8 cellular contexts compared by ENCODE assay signal in the genomic region with DNA sequence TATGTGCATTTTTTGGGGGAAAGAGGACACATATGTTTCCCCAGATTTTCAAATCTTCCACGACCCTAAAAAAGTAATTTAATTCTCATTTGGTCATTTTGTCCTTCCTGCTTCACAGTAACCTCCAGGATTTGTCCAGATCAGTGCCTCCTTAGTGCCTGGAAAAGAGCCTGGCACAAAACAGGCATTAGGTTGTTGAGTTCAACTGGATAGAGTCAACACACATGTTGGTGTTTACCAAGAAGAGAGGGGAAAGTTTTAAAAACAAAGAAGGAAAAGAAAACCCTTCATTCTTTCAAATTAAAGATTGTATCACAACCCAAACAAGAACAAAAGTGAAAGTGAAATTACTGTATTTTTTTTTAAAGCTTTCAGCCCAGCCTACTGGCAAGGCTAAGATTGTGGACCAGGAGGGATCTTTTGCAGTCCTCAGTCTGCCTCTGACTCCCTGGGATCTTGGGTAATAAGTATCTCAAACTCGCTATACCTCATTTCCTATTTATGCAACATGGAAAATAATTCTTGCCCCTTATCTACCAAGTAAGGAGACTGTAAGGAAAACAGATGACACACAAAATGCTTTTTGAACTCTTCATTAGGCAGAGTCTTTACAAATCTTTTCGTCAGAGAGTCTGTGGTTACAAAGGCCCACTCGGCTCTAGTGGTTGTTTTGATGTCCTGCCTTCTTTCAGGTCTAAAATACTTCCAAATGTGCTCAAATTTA. TPM values are rescaled to one million over a fixed set of nuclear protein-coding genes. Genes with fewer than 3 reads are reported as not detected.
DNase-seq lines count a peak whose midpoint lies in the region; ATAC-seq and TF ChIP-seq lines count a peak whose summit lies in the region.

No MANE protein-coding gene starts in this region.

- H3K9me3 ChIP-seq in IMR-90 (ENCODE audit: control insufficient read depth, insufficient read depth, low read length) = no peaks in the 10 kb centered on the region

- H3K79me1 ChIP-seq in IMR-90 (ENCODE audit: low read depth in 1 of 2, low read length in 2 of 2) = no peaks in the 10 kb centered on the region

- dilution Hi-C loops in IMR-90 (cut with HindIII; ENCODE audit: low sequenced_read_pairs, unreplicated experiment) = no loop called here

- peaks cover 4% of the 10 kb centered on the region; the same call in 1 of the 2 replicates for H3K9me1 ChIP-seq in IMR-90 (ENCODE audit: insufficient read depth, low read length)

- 0% methylated on average over 2 of the region's 4 CpGs; no CpG with 5 or more reads in 1 of the 2 experiments for WGBS in IMR-90 (ENCODE audit: extremely low coverage in 2 of 2, insufficient read length in 1 of 2), 2 experiments

- H3K23ac ChIP-seq in IMR-90 (ENCODE audit: low read depth, low read length) = peak overlapping the region; percentile 91

- H4K8ac ChIP-seq in IMR-90 (ENCODE audit: low read depth in 2 of 2, low read length in 2 of 2) = peak overlapping the region; percentile 84 to 98

- no peak; the same call in 1 of the 2 replicates for TF ChIP-seq RAD21 in IMR-90 (IDR thresholded peaks at IDR 0.05; ENCODE audit: low read length)

- in situ Hi-C loops in IMR-90 (cut with MboI; ENCODE audit: low sequenced_read_pairs) = no loop called here

- CTCF ChIA-PET in IMR-90 (lab: Yijun Ruan, JAX) = interaction anchor here (0.6 to 1.0 kb wide), 2 partner anchors 32 to 252 kb away, joined by 3 read pairs; no protein-coding TSS in a partner anchor

- BruUV-seq in IMR-90 (replicated peaks; lab: Mats Ljungman, UMichigan) = no TSS peak

- peak overlapping the region; percentile 99 for H3K18ac ChIP-seq in IMR-90 (ENCODE audit: low read depth, low read length)

- H4K20me1 ChIP-seq in IMR-90 (ENCODE audit: insufficient read depth, low read length) = no peaks in the 10 kb centered on the region

- no peaks in the 10 kb centered on the region for H3K27me3 ChIP-seq in IMR-90 (ENCODE audit: control insufficient read depth, insufficient read depth, low read length)

- peak overlapping the region; percentile 89 for H2AK5ac ChIP-seq in IMR-90 (ENCODE audit: low read depth, low read length)

- intact Hi-C loops in IMR-90 (cut with micrococcal nuclease) = no loop called here

- H2BK5ac ChIP-seq in IMR-90 (ENCODE audit: low read depth, low read length, poor library complexity, severe bottlenecking) = peak overlapping the region; percentile 99

- peak; percentile 63 for ATAC-seq in GM19025 (IDR thresholded peaks at IDR 0.05; ENCODE audit: low read depth, unreplicated experiment)
- ATAC-seq in IMR-90 (ENCODE audit: low read depth) = peak; percentile 93
- ATAC-seq in activated naive CD8-positive, alpha-beta T cell treated with anti-CD3 and anti-CD28 coated beads, Interleukin-2, amount 10 ng/mL, durations not matched to agents 7 days and 5 days (ENCODE audit: low read depth) = peak; percentile 81

- peak overlapping the region; percentile 87 for H3K9ac ChIP-seq in IMR-90 (ENCODE audit: low read depth, low read length)

- no peak for TF ChIP-seq CTCF in IMR-90 (conservative IDR thresholded peaks at IDR 0.05; ENCODE audit: low read depth, low read length)
- TF ChIP-seq CTCF in mesothelial cell of epicardium (IDR thresholded peaks at IDR 0.05; ENCODE audit: unreplicated experiment) = no peak

- no peaks in the 10 kb centered on the region for H3K36me3 ChIP-seq in IMR-90 (ENCODE audit: control insufficient read depth, insufficient read depth, low read length)

- peak overlapping the region; percentile 100 for H4K5ac ChIP-seq in IMR-90 (ENCODE audit: low read depth, low read length)

- peak overlapping the region; percentile 93 for H2BK120ac ChIP-seq in IMR-90 (ENCODE audit: low read depth, low read length)

- peak overlapping the region; percentile 94 for H3K14ac ChIP-seq in IMR-90 (replicated peaks; ENCODE audit: low read depth, low read length)

- peaks cover 4% of the 10 kb centered on the region for H3K36me3 Mint-ChIP-seq in activated naive CD8-positive, alpha-beta T cell treated with anti-CD3 and anti-CD28 coated beads, Interleukin-2, amount 10 ng/mL, durations not matched to agents 7 days and 5 days
- H3K36me3 Mint-ChIP-seq in mesothelial cell of epicardium = no peaks in the 10 kb centered on the region

- H3K9me3 Mint-ChIP-seq in activated naive CD8-positive, alpha-beta T cell treated with anti-CD3 and anti-CD28 coated beads, Interleukin-2, amount 10 ng/mL, durations not matched to agents 7 days and 5 days = no peaks in the 10 kb centered on the region
- no peaks in the 10 kb centered on the region for H3K9me3 Mint-ChIP-seq in mesothelial cell of epicardium

- H4K91ac ChIP-seq in IMR-90 (ENCODE audit: insufficient read depth, low read depth, low read length) = peak overlapping the region; percentile 93

- H2AK9ac ChIP-seq in IMR-90 (replicated peaks; ENCODE audit: low read depth, low read length, poor library complexity) = no peak overlapping the region

- peak overlapping the region; percentile 78 for H2AFZ ChIP-seq in IMR-90 (replicated peaks; ENCODE audit: low read length, poor library complexity)

- peak overlapping the region; percentile 32; the same call in 1 of the 2 replicates for H3K4me3 ChIP-seq in IMR-90 (ENCODE audit: insufficient read depth, low read depth, low read length)

- H3K4me2 ChIP-seq in IMR-90 (ENCODE audit: low read depth, low read length) = peak overlapping the region; percentile 87

- peaks cover 28% of the 10 kb centered on the region for H3K4me1 Mint-ChIP-seq in activated naive CD8-positive, alpha-beta T cell treated with anti-CD3 and anti-CD28 coated beads, Interleukin-2, amount 10 ng/mL, durations not matched to agents 7 days and 5 days
- peaks cover 18% of the 10 kb centered on the region for H3K4me1 Mint-ChIP-seq in mesothelial cell of epicardium

- H3K56ac ChIP-seq in IMR-90 (ENCODE audit: extremely low read depth, insufficient read depth, low read length) = peak overlapping the region; percentile 96

- H2BK20ac ChIP-seq in IMR-90 (ENCODE audit: low read depth, low read length) = peak overlapping the region; percentile 91

- H3K4me3 Mint-ChIP-seq in activated naive CD8-positive, alpha-beta T cell treated with anti-CD3 and anti-CD28 coated beads, Interleukin-2, amount 10 ng/mL, durations not matched to agents 7 days and 5 days = peak overlapping the region; percentile 74
- H3K4me3 Mint-ChIP-seq in mesothelial cell of epicardium = no peak overlapping the region

- POLR2A ChIA-PET in IMR-90 (lab: Charles Lee; ENCODE audit: unreplicated experiment) = no interaction called here
- POLR2A ChIA-PET in activated naive CD8-positive, alpha-beta T cell treated with anti-CD3 and anti-CD28 coated beads, Interleukin-2, amount 10 ng/mL, durations not matched to agents 7 days and 5 days (lab: Charles Lee) = no interaction called here

- peaks cover 12% of the 10 kb centered on the region for H3K4me1 ChIP-seq in IMR-90 (ENCODE audit: control insufficient read depth, insufficient read depth, low read length)

- peak; percentile 68; the same call in 1 of the 2 replicates for TF ChIP-seq POLR2A in IMR-90 (IDR thresholded peaks at IDR 0.05; ENCODE audit: low read depth, low read length)

- DNase-seq in AG08395 (ENCODE audit: low spot score) = peak; percentile 79
- peak; percentile 98 for DNase-seq in IMR-90
- DNase-seq in activated naive CD8-positive, alpha-beta T cell treated with anti-CD3 and anti-CD28 coated beads, Interleukin-2, amount 10 ng/mL, durations not matched to agents 7 days and 5 days = no peak
- DNase-seq in mesothelial cell of epicardium (ENCODE audit: low spot score in 2 of 2, unreplicated experiment in 2 of 2) = no peak
- no peak for DNase-seq in NCI-H1092 (lab: John Stamatoyannopoulos, UW)
- no peak for DNase-seq in stimulated activated CD4-positive, alpha-beta T cell treated with anti-CD3 and anti-CD28 coated beads, Interleukin-12 subunit alpha, Interleukin-12 subunit beta, amount 100 ng/mL, for 4 hours
- no peak for DNase-seq in NCI-H1436 treated with DMSO at 0.1 percent for 48 hours (lab: John Stamatoyannopoulos, UW)

- H2BK15ac ChIP-seq in IMR-90 (ENCODE audit: low read depth, low read length) = peak overlapping the region; percentile 90

- H3K27ac Mint-ChIP-seq in activated naive CD8-positive, alpha-beta T cell treated with anti-CD3 and anti-CD28 coated beads, Interleukin-2, amount 10 ng/mL, durations not matched to agents 7 days and 5 days = peak overlapping the region; percentile 86
- H3K27ac Mint-ChIP-seq in mesothelial cell of epicardium = peak overlapping the region; percentile 86

- peak overlapping the region; percentile 94 for H3K4ac ChIP-seq in IMR-90 (ENCODE audit: low read depth, low read length)

- no peaks in the 10 kb centered on the region for H3K27me3 Mint-ChIP-seq in activated naive CD8-positive, alpha-beta T cell treated with anti-CD3 and anti-CD28 coated beads, Interleukin-2, amount 10 ng/mL, durations not matched to agents 7 days and 5 days
- no peaks in the 10 kb centered on the region for H3K27me3 Mint-ChIP-seq in mesothelial cell of epicardium (ENCODE audit: low read depth)

- peak overlapping the region; percentile 97 for H3K27ac ChIP-seq in IMR-90 (ENCODE audit: insufficient read depth, low read length)

TF ChIP-seq in IMR-90, 13 proteins besides CTCF, POLR2A, EP300 and RAD21:
- TF ChIP-seq SMC3 (IDR thresholded peaks at IDR 0.05; ENCODE audit: low read depth, low read length) (0 out of 2 replicates have a peak, but pooled peaks have one; percentile 1), CEBPB (IDR thresholded peaks at IDR 0.05; ENCODE audit: low read depth, low read length) (peak; percentile 96), MAZ (IDR thresholded peaks at IDR 0.05; ENCODE audit: borderline replicate concordance, low read depth, low read length) (no peak), FOS (IDR thresholded peaks at IDR 0.05; ENCODE audit: low read depth, low read length) (peak; percentile 53; the same call in 1 of the 2 replicates)

RNA-seq across cellular contexts. Expression of a gene that starts 57.8 kb away (rescaled TPM):
- total RNA-seq in IMR-90 (2012; rRNA removed) (37.5 and 38.0 TPM in 2 replicates), mesothelial cell of epicardium (24.7 to 26.5 TPM (median 25.3 TPM) in 3 replicates)
- polyA plus RNA-seq in IMR-90 (2012; rRNA removed) = 5.4 and 7.0 TPM in 2 replicates
- polyA plus RNA-seq in IMR-90 (2012; cell fraction: cytosol; rRNA removed) = 1.1 and 1.7 TPM in 2 replicates
- polyA plus RNA-seq in IMR-90 (2012; cell fraction: nucleus; rRNA removed; ENCODE audit: low replicate concordance) = 2.1 and 9.7 TPM in 2 replicates
- total RNA-seq in activated naive CD8-positive, alpha-beta T cell treated with anti-CD3 and anti-CD28 coated beads, Interleukin-2, amount 10 ng/mL, durations not matched to agents 7 days and 5 days = 10 to 100 TPM; 17.2 to 18.1 TPM

Comparison
In these comparisons a context has a peak if more than half of its experiments do, and no peak if none do; other contexts are left out.
1. DNase-seq: peak in AG08395 (single experiment) and IMR-90 (single experiment); none in activated naive CD8-positive, alpha-beta T cell treated with anti-CD3 and anti-CD28 coated beads, Interleukin-2, amount 10 ng/mL, durations not matched to agents 7 days and 5 days (single experiment), mesothelial cell of epicardium (0 of 2), NCI-H1092 (single experiment), stimulated activated CD4-positive, alpha-beta T cell treated with anti-CD3 and anti-CD28 coated beads, Interleukin-12 subunit alpha, Interleukin-12 subunit beta, amount 100 ng/mL, for 4 hours (single experiment) and NCI-H1436 treated with DMSO at 0.1 percent for 48 hours (single experiment).
2. Peak in every context shown above with its lines, with median percentiles within 50 percentile points of each other: ATAC-seq.